ENCODE assay signal across 2 cellular contexts in genomic region chr3:179149951-179150350, GRCh38.
TF ChIP-seq lines count a peak whose summit lies in the region.

No MANE protein-coding gene starts in this region.

TF ChIP-seq in SK-N-SH, 30 proteins besides CTCF, POLR2A, EP300 and RAD21 (continued from another document):
- TF ChIP-seq IRF3 (IDR thresholded peaks at IDR 0.05; ENCODE audit: low read depth, low read length) (no peak), RCOR1 (IDR thresholded peaks at IDR 0.05; ENCODE audit: low read length) (no peak), FOXM1 (IDR thresholded peaks at IDR 0.05; ENCODE audit: low read depth) (no peak)

TF ChIP-seq in SK-N-SH treated with all-trans-retinoic acid at 6 μM for 48 hours, 23 proteins besides CTCF, POLR2A, EP300 and RAD21 (continued from another document):
- TF ChIP-seq CREB5 (CRISPR knock-in tag; IDR thresholded peaks at IDR 0.05; ENCODE audit: low read depth) (no peak), ARNTL (CRISPR knock-in tag; IDR thresholded peaks at IDR 0.05; ENCODE audit: borderline replicate concordance, low read depth) (no peak), ZNF70 (CRISPR knock-in tag; IDR thresholded peaks at IDR 0.05) (no peak), CSDC2 (CRISPR knock-in tag; IDR thresholded peaks at IDR 0.05) (no peak), TCF4 (CRISPR knock-in tag; IDR thresholded peaks at IDR 0.05; ENCODE audit: borderline replicate concordance) (no peak)
